Comparison of ENCODE assay signal across 11 cellular contexts in genomic region chr5:180208038-180208434, GRCh38. TPM values are rescaled to one million over a fixed set of nuclear protein-coding genes. Genes with fewer than 3 reads are reported as not detected.
DNase-seq lines count a peak whose midpoint lies in the region; ATAC-seq and TF ChIP-seq lines count a peak whose summit lies in the region.
"Had no signal": no experiment of that assay in that cellular context is flagged by ENCODE, and none has a peak within 500 bp of the region (broad histone marks: within the 10 kb centered on the region; RNA-seq: fewer than 3 reads in every experiment).

No MANE protein-coding gene starts in this region.

- peaks cover 0 to 6% (median 0%) of the 10 kb centered on the region in 11 experiments; a peak in 3 of 22 replicates for H4K20me1 ChIP-seq in BLaER1 treated with 17β-estradiol and CSF1 and Interleukin-3, amounts not matched to agents 10 nM and 100 nM

- 76% methylated on average over 14 of the region's 14 CpGs for WGBS in HUES64

- H3K9me3 Mint-ChIP-seq in nephron progenitor cell: no peaks in the 10 kb centered on the region

- H3K4me1 ChIP-seq in BLaER1 treated with 17β-estradiol and CSF1 and Interleukin-3, amounts not matched to agents 10 nM and 100 nM: peaks cover 5 to 25% (median 18%) of the 10 kb centered on the region in 10 experiments; a peak in 18 of 20 replicates
- H3K4me1 ChIP-seq in HUES64 (ENCODE audit: insufficient read depth, low read length): no peaks in the 10 kb centered on the region

- peaks cover 11% of the 10 kb centered on the region for H3K4me1 Mint-ChIP-seq in nephron progenitor cell

- no peaks in the 10 kb centered on the region for H3K36me3 ChIP-seq in BLaER1 treated with 17β-estradiol and CSF1 and Interleukin-3, amounts not matched to agents 10 nM and 100 nM
- H3K36me3 ChIP-seq in HUES64 (ENCODE audit: insufficient read depth, low read length): no peaks in the 10 kb centered on the region

- H3K4me2 ChIP-seq in BLaER1 treated with 17β-estradiol and CSF1 and Interleukin-3, amounts not matched to agents 10 nM and 100 nM: peak overlapping the region; percentile 80 to 97 (median 90)

- TF ChIP-seq CTCF in coronary artery (IDR thresholded peaks at IDR 0.05) (no peak), nephron progenitor cell (IDR thresholded peaks at IDR 0.05) (no peak)

- peak overlapping the region; percentile 64 to 75 (median 68) for H3K4me3 ChIP-seq in BLaER1 treated with 17β-estradiol and CSF1 and Interleukin-3, amounts not matched to agents 10 nM and 100 nM
- H3K4me3 ChIP-seq in HUES64 (ENCODE audit: low read length) (peak overlapping the region; percentile 52), coronary artery (peak overlapping the region; percentile 72)

- H3K9ac ChIP-seq in BLaER1 treated with 17β-estradiol and CSF1 and Interleukin-3, amounts not matched to agents 10 nM and 100 nM: peak overlapping the region in 6 of 11 experiments; percentile 70 to 82 (median 75); a peak in 6 of 22 replicates
- H3K9ac ChIP-seq in HUES64 (ENCODE audit: low read depth, low read length): no peak overlapping the region

- ATAC-seq in HG03520 (IDR thresholded peaks at IDR 0.05; ENCODE audit: unreplicated experiment) (no peak), HG03571 (IDR thresholded peaks at IDR 0.05; ENCODE audit: unreplicated experiment) (no peak)

- H3K36me3 Mint-ChIP-seq in nephron progenitor cell (ENCODE audit: low read depth): no peaks in the 10 kb centered on the region

- H3K27me3 Mint-ChIP-seq in nephron progenitor cell (ENCODE audit: low read depth, poor library complexity): peaks cover 39% of the 10 kb centered on the region

- peak overlapping the region; percentile 78 for H3K4me3 Mint-ChIP-seq in nephron progenitor cell

- H3K27ac Mint-ChIP-seq in nephron progenitor cell: no peak overlapping the region

- peaks cover 7 to 16% (median 11%) of the 10 kb centered on the region in 11 experiments; a peak in 18 of 22 replicates for H3K27me3 ChIP-seq in BLaER1 treated with 17β-estradiol and CSF1 and Interleukin-3, amounts not matched to agents 10 nM and 100 nM
- peaks cover 30% of the 10 kb centered on the region for H3K27me3 ChIP-seq in HUES64 (ENCODE audit: insufficient read depth, low read length)

- no peak overlapping the region for H3K27ac ChIP-seq in BLaER1 treated with 17β-estradiol and CSF1 and Interleukin-3, amounts not matched to agents 10 nM and 100 nM
- H3K27ac ChIP-seq in HUES64 (ENCODE audit: low read depth, low read length) (no peak overlapping the region), coronary artery (no peak overlapping the region)

- DNase-seq in coronary artery (ENCODE audit: low spot score) (no peak), nephron progenitor cell (no peak), T-helper 9 cell (no peak), hypothalamus (lab: John Stamatoyannopoulos, UW) (no peak)
- DNase-seq: DND-41, NCI-H446 treated with DMSO at 0.1 percent for 48 hours had no signal

- H3K9me3 ChIP-seq in BLaER1 treated with 17β-estradiol and CSF1 and Interleukin-3, amounts not matched to agents 10 nM and 100 nM (replicated peaks in 1 of 11): 0 out of 22 replicates have a peak, but pooled peaks cover 0 to 4% (median 0%) of the 10 kb centered on the region in 11 experiments
- no peaks in the 10 kb centered on the region for H3K9me3 ChIP-seq in HUES64 (ENCODE audit: insufficient read depth, low read depth, low read length)

RNA-seq across cellular contexts. Expression of gene RASGEF1C, which starts 1.0 kb away (rescaled TPM):
- 0.65 TPM for polyA plus RNA-seq in HUES64 (2013, experiment 1 of 2)
- 0.70 TPM for polyA plus RNA-seq in HUES64 (2013, experiment 2 of 2)
- polyA plus RNA-seq: fibroblast of lung had no signal
